1 cellular context compared by ENCODE assay signal in the genomic region with DNA sequence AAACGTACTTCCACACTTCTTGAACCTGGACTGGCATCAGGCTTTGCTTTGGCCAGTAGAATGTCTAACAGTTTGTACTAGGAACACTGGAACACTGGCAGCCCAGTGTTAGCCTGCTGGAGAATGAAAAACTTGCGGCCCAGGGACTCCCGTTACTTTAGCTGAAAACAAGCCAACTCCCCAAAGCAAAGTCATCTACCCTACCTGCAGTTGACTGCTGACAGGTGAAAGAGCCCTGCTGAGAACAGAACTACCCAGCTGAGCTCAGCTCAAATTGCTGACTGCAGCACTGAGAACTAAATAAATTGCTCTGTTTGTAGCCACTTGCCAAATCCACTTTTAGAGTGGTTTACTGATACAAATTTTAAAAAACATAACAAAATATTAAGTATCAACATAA.
TF ChIP-seq lines count a peak whose summit lies in the region.

No MANE protein-coding gene starts in this region.

TF ChIP-seq in WTC11, 78 proteins besides CTCF, POLR2A, EP300 and RAD21:
- TF ChIP-seq, protein P1, sequence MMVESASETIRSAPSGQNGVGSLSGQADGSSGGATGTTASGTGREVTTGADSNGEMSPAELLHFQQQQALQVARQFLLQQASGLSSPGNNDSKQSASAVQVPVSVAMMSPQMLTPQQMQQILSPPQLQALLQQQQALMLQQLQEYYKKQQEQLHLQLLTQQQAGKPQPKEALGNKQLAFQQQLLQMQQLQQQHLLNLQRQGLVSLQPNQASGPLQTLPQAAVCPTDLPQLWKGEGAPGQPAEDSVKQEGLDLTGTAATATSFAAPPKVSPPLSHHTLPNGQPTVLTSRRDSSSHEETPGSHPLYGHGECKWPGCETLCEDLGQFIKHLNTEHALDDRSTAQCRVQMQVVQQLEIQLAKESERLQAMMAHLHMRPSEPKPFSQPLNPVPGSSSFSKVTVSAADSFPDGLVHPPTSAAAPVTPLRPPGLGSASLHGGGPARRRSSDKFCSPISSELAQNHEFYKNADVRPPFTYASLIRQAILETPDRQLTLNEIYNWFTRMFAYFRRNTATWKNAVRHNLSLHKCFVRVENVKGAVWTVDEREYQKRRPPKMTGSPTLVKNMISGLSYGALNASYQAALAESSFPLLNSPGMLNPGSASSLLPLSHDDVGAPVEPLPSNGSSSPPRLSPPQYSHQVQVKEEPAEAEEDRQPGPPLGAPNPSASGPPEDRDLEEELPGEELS (CRISPR knock-in tag; IDR thresholded peaks at IDR 0.05): peak; percentile 47; the same call in 1 of the 2 replicates
- no peak for TF ChIP-seq USF2 (CRISPR knock-in tag; IDR thresholded peaks at IDR 0.05)
